1 cellular context compared by ENCODE assay signal in the genomic region with DNA sequence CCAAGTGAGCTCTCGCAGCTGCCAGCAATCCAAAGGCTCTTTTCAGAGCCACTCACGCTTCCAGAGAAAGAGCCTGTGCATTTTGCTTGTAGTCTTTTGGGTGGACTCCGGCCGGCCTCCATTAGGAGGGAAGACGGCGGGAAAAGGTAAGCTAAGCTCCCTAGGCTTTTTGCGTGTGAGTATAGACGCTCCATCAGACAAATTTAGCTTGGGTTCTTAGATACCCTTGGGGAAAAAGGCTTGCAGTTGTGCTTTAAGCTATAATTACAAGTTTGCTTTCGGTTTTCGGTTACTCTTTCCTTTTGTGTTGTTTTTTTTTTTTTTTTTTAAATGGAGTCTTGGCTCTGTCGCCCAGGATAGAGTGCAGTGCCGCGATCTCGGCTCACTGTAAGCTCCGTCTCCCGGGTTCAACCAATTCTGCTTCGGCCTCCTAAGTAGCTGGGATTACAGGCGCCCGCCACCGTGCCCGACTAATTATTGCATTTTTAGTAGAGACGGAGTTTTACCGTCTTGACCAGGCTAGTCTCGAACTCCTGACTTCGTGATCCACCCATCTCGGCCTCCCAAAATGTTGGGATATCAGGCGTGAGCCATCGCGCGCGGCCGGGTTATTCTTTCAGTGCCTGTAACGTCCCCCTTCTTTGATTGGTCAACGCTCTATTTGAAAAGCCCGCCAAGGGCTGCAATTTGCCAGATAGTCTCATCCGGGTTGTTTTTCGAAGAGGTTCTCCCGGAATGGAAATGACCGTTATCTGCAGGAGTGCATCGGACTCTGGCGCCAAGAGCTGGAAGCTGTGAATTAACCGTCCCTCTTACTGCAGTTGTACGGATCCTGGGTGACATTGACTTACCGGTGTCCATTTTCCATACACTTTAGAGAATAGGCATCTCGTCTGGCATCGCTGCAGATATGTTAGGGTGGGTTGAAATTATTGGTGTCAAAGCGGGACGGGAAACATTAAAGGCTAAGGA.
TF ChIP-seq lines count a peak whose summit lies in the region.

No MANE protein-coding gene starts in this region.

TF ChIP-seq in HepG2, 621 proteins besides CTCF, POLR2A, EP300 and RAD21 (continued from another document and continues in another):
- TF ChIP-seq, protein P1, sequence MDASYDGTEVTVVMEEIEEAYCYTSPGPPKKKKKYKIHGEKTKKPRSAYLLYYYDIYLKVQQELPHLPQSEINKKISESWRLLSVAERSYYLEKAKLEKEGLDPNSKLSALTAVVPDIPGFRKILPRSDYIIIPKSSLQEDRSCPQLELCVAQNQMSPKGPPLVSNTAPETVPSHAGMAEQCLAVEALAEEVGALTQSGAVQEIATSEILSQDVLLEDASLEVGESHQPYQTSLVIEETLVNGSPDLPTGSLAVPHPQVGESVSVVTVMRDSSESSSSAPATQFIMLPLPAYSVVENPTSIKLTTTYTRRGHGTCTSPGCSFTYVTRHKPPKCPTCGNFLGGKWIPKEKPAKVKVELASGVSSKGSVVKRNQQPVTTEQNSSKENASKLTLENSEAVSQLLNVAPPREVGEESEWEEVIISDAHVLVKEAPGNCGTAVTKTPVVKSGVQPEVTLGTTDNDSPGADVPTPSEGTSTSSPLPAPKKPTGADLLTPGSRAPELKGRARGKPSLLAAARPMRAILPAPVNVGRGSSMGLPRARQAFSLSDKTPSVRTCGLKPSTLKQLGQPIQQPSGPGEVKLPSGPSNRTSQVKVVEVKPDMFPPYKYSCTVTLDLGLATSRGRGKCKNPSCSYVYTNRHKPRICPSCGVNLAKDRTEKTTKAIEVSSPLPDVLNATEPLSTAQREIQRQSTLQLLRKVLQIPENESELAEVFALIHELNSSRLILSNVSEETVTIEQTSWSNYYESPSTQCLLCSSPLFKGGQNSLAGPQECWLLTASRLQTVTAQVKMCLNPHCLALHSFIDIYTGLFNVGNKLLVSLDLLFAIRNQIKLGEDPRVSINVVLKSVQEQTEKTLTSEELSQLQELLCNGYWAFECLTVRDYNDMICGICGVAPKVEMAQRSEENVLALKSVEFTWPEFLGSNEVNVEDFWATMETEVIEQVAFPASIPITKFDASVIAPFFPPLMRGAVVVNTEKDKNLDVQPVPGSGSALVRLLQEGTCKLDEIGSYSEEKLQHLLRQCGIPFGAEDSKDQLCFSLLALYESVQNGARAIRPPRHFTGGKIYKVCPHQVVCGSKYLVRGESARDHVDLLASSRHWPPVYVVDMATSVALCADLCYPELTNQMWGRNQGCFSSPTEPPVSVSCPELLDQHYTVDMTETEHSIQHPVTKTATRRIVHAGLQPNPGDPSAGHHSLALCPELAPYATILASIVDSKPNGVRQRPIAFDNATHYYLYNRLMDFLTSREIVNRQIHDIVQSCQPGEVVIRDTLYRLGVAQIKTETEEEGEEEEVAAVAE (CRISPR knock-in tag; IDR thresholded peaks at IDR 0.05; ENCODE audit: borderline replicate concordance), result peak; percentile 89; the same call in 1 of the 2 replicates
- TF ChIP-seq, protein P2, sequence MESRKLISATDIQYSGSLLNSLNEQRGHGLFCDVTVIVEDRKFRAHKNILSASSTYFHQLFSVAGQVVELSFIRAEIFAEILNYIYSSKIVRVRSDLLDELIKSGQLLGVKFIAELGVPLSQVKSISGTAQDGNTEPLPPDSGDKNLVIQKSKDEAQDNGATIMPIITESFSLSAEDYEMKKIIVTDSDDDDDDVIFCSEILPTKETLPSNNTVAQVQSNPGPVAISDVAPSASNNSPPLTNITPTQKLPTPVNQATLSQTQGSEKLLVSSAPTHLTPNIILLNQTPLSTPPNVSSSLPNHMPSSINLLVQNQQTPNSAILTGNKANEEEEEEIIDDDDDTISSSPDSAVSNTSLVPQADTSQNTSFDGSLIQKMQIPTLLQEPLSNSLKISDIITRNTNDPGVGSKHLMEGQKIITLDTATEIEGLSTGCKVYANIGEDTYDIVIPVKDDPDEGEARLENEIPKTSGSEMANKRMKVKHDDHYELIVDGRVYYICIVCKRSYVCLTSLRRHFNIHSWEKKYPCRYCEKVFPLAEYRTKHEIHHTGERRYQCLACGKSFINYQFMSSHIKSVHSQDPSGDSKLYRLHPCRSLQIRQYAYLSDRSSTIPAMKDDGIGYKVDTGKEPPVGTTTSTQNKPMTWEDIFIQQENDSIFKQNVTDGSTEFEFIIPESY (CRISPR knock-in tag; IDR thresholded peaks at IDR 0.05), result 0 out of 2 replicates have a peak, but pooled peaks have one; percentile 30
- TF ChIP-seq, protein P3, sequence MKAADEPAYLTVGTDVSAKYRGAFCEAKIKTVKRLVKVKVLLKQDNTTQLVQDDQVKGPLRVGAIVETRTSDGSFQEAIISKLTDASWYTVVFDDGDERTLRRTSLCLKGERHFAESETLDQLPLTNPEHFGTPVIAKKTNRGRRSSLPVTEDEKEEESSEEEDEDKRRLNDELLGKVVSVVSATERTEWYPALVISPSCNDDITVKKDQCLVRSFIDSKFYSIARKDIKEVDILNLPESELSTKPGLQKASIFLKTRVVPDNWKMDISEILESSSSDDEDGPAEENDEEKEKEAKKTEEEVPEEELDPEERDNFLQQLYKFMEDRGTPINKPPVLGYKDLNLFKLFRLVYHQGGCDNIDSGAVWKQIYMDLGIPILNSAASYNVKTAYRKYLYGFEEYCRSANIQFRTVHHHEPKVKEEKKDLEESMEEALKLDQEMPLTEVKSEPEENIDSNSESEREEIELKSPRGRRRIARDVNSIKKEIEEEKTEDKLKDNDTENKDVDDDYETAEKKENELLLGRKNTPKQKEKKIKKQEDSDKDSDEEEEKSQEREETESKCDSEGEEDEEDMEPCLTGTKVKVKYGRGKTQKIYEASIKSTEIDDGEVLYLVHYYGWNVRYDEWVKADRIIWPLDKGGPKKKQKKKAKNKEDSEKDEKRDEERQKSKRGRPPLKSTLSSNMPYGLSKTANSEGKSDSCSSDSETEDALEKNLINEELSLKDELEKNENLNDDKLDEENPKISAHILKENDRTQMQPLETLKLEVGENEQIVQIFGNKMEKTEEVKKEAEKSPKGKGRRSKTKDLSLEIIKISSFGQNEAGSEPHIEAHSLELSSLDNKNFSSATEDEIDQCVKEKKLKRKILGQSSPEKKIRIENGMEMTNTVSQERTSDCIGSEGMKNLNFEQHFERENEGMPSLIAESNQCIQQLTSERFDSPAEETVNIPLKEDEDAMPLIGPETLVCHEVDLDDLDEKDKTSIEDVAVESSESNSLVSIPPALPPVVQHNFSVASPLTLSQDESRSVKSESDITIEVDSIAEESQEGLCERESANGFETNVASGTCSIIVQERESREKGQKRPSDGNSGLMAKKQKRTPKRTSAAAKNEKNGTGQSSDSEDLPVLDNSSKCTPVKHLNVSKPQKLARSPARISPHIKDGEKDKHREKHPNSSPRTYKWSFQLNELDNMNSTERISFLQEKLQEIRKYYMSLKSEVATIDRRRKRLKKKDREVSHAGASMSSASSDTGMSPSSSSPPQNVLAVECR (CRISPR knock-in tag; IDR thresholded peaks at IDR 0.05; ENCODE audit: borderline replicate concordance), result peak; percentile 56; the same call in 1 of the 2 replicates
- TF ChIP-seq CENPBD1 (CRISPR knock-in tag; IDR thresholded peaks at IDR 0.05; ENCODE audit: borderline replicate concordance, low read depth) (no peak), ZNF292 (CRISPR knock-in tag; IDR thresholded peaks at IDR 0.05; ENCODE audit: borderline replicate concordance, low read depth) (no peak), ZNF501 (CRISPR knock-in tag; IDR thresholded peaks at IDR 0.05) (no peak), ZNF451 (CRISPR knock-in tag; IDR thresholded peaks at IDR 0.05) (0 out of 2 replicates have a peak, but pooled peaks have one; percentile 41), KLF16 (CRISPR knock-in tag; IDR thresholded peaks at IDR 0.05) (peak in 1 of 2 experiments; percentile 73; a peak in 2 of 4 replicates), RBAK (CRISPR knock-in tag; IDR thresholded peaks at IDR 0.05) (no peak), JUND (CRISPR knock-in tag; IDR thresholded peaks at IDR 0.05) (no peak), TGIF2 (CRISPR knock-in tag; IDR thresholded peaks at IDR 0.05) (peak; percentile 60; the same call in 1 of the 2 replicates), ZNF709 (CRISPR knock-in tag; IDR thresholded peaks at IDR 0.05) (no peak), ZNF24 (IDR thresholded peaks at IDR 0.05) (no peak), FOSL1 (CRISPR knock-in tag; IDR thresholded peaks at IDR 0.05; ENCODE audit: borderline replicate concordance) (no peak), NFKBIZ (CRISPR knock-in tag; IDR thresholded peaks at IDR 0.05) (peak; percentile 28; the same call in 1 of the 2 replicates), HNRNPH1 (optimal IDR thresholded peaks at IDR 0.05; ENCODE audit: low read depth, low read length) (no peak), ESRRA (CRISPR knock-in tag; IDR thresholded peaks at IDR 0.05; ENCODE audit: low read depth) (0 out of 2 replicates have a peak, but pooled peaks have one; percentile 39), RXRB (CRISPR knock-in tag; IDR thresholded peaks at IDR 0.05; ENCODE audit: borderline replicate concordance) (peak; percentile 51; the same call in 1 of the 2 replicates)
- TF ChIP-seq, protein P4, sequence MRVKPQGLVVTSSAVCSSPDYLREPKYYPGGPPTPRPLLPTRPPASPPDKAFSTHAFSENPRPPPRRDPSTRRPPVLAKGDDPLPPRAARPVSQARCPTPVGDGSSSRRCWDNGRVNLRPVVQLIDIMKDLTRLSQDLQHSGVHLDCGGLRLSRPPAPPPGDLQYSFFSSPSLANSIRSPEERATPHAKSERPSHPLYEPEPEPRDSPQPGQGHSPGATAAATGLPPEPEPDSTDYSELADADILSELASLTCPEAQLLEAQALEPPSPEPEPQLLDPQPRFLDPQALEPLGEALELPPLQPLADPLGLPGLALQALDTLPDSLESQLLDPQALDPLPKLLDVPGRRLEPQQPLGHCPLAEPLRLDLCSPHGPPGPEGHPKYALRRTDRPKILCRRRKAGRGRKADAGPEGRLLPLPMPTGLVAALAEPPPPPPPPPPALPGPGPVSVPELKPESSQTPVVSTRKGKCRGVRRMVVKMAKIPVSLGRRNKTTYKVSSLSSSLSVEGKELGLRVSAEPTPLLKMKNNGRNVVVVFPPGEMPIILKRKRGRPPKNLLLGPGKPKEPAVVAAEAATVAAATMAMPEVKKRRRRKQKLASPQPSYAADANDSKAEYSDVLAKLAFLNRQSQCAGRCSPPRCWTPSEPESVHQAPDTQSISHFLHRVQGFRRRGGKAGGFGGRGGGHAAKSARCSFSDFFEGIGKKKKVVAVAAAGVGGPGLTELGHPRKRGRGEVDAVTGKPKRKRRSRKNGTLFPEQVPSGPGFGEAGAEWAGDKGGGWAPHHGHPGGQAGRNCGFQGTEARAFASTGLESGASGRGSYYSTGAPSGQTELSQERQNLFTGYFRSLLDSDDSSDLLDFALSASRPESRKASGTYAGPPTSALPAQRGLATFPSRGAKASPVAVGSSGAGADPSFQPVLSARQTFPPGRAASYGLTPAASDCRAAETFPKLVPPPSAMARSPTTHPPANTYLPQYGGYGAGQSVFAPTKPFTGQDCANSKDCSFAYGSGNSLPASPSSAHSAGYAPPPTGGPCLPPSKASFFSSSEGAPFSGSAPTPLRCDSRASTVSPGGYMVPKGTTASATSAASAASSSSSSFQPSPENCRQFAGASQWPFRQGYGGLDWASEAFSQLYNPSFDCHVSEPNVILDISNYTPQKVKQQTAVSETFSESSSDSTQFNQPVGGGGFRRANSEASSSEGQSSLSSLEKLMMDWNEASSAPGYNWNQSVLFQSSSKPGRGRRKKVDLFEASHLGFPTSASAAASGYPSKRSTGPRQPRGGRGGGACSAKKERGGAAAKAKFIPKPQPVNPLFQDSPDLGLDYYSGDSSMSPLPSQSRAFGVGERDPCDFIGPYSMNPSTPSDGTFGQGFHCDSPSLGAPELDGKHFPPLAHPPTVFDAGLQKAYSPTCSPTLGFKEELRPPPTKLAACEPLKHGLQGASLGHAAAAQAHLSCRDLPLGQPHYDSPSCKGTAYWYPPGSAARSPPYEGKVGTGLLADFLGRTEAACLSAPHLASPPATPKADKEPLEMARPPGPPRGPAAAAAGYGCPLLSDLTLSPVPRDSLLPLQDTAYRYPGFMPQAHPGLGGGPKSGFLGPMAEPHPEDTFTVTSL (CRISPR knock-in tag; IDR thresholded peaks at IDR 0.05; ENCODE audit: borderline replicate concordance), result no peak
- TF ChIP-seq, protein P5, sequence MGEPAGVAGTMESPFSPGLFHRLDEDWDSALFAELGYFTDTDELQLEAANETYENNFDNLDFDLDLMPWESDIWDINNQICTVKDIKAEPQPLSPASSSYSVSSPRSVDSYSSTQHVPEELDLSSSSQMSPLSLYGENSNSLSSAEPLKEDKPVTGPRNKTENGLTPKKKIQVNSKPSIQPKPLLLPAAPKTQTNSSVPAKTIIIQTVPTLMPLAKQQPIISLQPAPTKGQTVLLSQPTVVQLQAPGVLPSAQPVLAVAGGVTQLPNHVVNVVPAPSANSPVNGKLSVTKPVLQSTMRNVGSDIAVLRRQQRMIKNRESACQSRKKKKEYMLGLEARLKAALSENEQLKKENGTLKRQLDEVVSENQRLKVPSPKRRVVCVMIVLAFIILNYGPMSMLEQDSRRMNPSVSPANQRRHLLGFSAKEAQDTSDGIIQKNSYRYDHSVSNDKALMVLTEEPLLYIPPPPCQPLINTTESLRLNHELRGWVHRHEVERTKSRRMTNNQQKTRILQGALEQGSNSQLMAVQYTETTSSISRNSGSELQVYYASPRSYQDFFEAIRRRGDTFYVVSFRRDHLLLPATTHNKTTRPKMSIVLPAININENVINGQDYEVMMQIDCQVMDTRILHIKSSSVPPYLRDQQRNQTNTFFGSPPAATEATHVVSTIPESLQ (CRISPR knock-in tag; conservative IDR thresholded peaks at IDR 0.05), result no peak
- TF ChIP-seq, protein P6, sequence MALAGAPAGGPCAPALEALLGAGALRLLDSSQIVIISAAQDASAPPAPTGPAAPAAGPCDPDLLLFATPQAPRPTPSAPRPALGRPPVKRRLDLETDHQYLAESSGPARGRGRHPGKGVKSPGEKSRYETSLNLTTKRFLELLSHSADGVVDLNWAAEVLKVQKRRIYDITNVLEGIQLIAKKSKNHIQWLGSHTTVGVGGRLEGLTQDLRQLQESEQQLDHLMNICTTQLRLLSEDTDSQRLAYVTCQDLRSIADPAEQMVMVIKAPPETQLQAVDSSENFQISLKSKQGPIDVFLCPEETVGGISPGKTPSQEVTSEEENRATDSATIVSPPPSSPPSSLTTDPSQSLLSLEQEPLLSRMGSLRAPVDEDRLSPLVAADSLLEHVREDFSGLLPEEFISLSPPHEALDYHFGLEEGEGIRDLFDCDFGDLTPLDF (CRISPR knock-in tag; IDR thresholded peaks at IDR 0.05), result peak; percentile 100
- TF ChIP-seq, protein P7, sequence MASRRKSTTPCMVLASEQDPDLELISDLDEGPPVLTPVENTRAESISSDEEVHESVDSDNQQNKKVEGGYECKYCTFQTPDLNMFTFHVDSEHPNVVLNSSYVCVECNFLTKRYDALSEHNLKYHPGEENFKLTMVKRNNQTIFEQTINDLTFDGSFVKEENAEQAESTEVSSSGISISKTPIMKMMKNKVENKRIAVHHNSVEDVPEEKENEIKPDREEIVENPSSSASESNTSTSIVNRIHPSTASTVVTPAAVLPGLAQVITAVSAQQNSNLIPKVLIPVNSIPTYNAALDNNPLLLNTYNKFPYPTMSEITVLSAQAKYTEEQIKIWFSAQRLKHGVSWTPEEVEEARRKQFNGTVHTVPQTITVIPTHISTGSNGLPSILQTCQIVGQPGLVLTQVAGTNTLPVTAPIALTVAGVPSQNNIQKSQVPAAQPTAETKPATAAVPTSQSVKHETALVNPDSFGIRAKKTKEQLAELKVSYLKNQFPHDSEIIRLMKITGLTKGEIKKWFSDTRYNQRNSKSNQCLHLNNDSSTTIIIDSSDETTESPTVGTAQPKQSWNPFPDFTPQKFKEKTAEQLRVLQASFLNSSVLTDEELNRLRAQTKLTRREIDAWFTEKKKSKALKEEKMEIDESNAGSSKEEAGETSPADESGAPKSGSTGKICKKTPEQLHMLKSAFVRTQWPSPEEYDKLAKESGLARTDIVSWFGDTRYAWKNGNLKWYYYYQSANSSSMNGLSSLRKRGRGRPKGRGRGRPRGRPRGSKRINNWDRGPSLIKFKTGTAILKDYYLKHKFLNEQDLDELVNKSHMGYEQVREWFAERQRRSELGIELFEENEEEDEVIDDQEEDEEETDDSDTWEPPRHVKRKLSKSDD (CRISPR knock-in tag; IDR thresholded peaks at IDR 0.05; ENCODE audit: low read depth), result 0 out of 2 replicates have a peak, but pooled peaks have one; percentile 41
